31 cellular contexts compared by ENCODE assay signal in genomic region chr15:75952512-75952911, GRCh38. TPM values are rescaled to one million over a fixed set of nuclear protein-coding genes. Genes with fewer than 3 reads are reported as not detected.
"Had no signal": no experiment of that assay in that cellular context is flagged by ENCODE, and none has a peak within 500 bp of the region (broad histone marks: within the 10 kb centered on the region; RNA-seq: fewer than 3 reads in every experiment).

No MANE protein-coding gene starts in this region.

- H3K36me3 Mint-ChIP-seq: naive B cell, neural progenitor cell had no signal

- H3K4me3 Mint-ChIP-seq: mesothelial cell of epicardium, naive B cell, nephron, neural progenitor cell had no signal

- H3K27ac Mint-ChIP-seq: mesothelial cell of epicardium, naive B cell, nephron, neural progenitor cell had no signal

- DNase-seq: dermis blood vessel endothelial cell; effector memory CD4-positive, alpha-beta T cell; foreskin keratinocyte; heart left ventricle; kidney; mesenchymal stem cell; mucosa of descending colon; naive B cell; stimulated activated CD4-positive, alpha-beta T cell treated with anti-CD3 and anti-CD28 coated beads, Interleukin-12 subunit alpha, Interleukin-12 subunit beta, amount 100 ng/mL, for 4 hours; stimulated activated CD4-positive, alpha-beta T cell treated with anti-CD3 and anti-CD28 coated beads, Interleukin-1b, Interleukin-23, amount 100 ng/mL, for 48 hours; stimulated activated CD4-positive, alpha-beta T cell treated with anti-CD3 and anti-CD28 coated beads, Interleukin-4, amount 100 ng/mL, for 1 hour; stimulated activated CD8-positive, alpha-beta memory T cell treated with anti-CD3 and anti-CD28 coated beads, Interleukin-4, amount 100 ng/mL, for 48 hours; stimulated activated naive CD4-positive, alpha-beta T cell treated with Interleukin-2 at 50 U/mL for 16 hours; stomach; thyroid gland; trophoblast cell had no signal

- H3K9me3 Mint-ChIP-seq: mesothelial cell of epicardium, naive B cell, nephron, neural progenitor cell had no signal

- ATAC-seq: foreskin keratinocyte, gastroesophageal sphincter, heart left ventricle, left lobe of liver, mucosa of descending colon, sciatic nerve had no signal

- H3K4me1 Mint-ChIP-seq: mesothelial cell of epicardium, naive B cell, nephron, neural progenitor cell had no signal

RNA-seq across cellular contexts. Expression of gene NRG4, which starts 59.7 kb away (rescaled TPM):
- total RNA-seq: dermis blood vessel endothelial cell, endothelial cell of umbilical vein, epithelial cell of proximal tubule, esophagus muscularis mucosa, fibroblast of lung, foreskin keratinocyte, lung microvascular endothelial cell, osteoblast, smooth muscle cell, subcutaneous adipose tissue, thyroid gland, vagina had no signal
- polyA plus RNA-seq: endothelial cell of umbilical vein, heart left ventricle had no signal
